Comparison of ENCODE assay signal across 10 cellular contexts in genomic region chr22:26648761-26649363, GRCh38. TPM values are rescaled to one million over a fixed set of nuclear protein-coding genes. Genes with fewer than 3 reads are reported as not detected.
DNase-seq lines count a peak whose midpoint lies in the region; ATAC-seq, FAIRE-seq and TF ChIP-seq lines count a peak whose summit lies in the region.
"Had no signal": no experiment of that assay in that cellular context is flagged by ENCODE, and none has a peak within 500 bp of the region (broad histone marks: within the 10 kb centered on the region; RNA-seq: fewer than 3 reads in every experiment).

No MANE protein-coding gene starts in this region.

- no peak for FAIRE-seq in GM12892 (lab: Jason Lieb, UNC)

- H3K4me3 Mint-ChIP-seq in CD14-positive monocyte (peak overlapping the region; percentile 37 to 83), glutamatergic neuron (ENCODE audit: unreplicated experiment) (peak overlapping the region; percentile 67)

- H3K9me3 ChIP-seq in DND-41 (ENCODE audit: insufficient read depth, low read length, severe bottlenecking) (no peaks in the 10 kb centered on the region), testis (no peaks in the 10 kb centered on the region), tibial artery (no peaks in the 10 kb centered on the region)

- H3K4me3 ChIP-seq in DND-41 (ENCODE audit: low read depth in 1 of 2, low read length in 2 of 2) (no peak overlapping the region), testis (no peak overlapping the region), tibial artery (no peak overlapping the region)

- no peaks in the 10 kb centered on the region for H3K79me2 ChIP-seq in DND-41 (ENCODE audit: insufficient read depth, low read length)

- no peaks in the 10 kb centered on the region for H4K20me1 ChIP-seq in DND-41 (ENCODE audit: insufficient read depth, low read length)

- no peaks in the 10 kb centered on the region for H3K36me3 ChIP-seq in DND-41 (ENCODE audit: insufficient read depth, low read length)
- H3K36me3 ChIP-seq in testis (ENCODE audit: low read depth, missing control alignments) = no peaks in the 10 kb centered on the region
- no peaks in the 10 kb centered on the region for H3K36me3 ChIP-seq in tibial artery

- no peak for ATAC-seq in DND-41 (ENCODE audit: insufficient read depth, low read depth)

- peaks cover 58% of the 10 kb centered on the region for H3K4me1 Mint-ChIP-seq in CD14-positive monocyte
- H3K4me1 Mint-ChIP-seq in glutamatergic neuron (ENCODE audit: low read depth, unreplicated experiment) = peaks cover 42% of the 10 kb centered on the region

- H3K27ac Mint-ChIP-seq in CD14-positive monocyte (peak overlapping the region; percentile 72 to 92 (median 87)), glutamatergic neuron (ENCODE audit: unreplicated experiment) (peak overlapping the region; percentile 92)
- H3K27ac Mint-ChIP-seq: progenitor cell of endocrine pancreas had no signal

- no peak overlapping the region for H3K9ac ChIP-seq in DND-41 (ENCODE audit: low read depth, low read length)

- no peak overlapping the region for H2AFZ ChIP-seq in DND-41 (ENCODE audit: low read depth, low read length)

- WGBS in testis, 2 donors = 65% methylated on average over 4 of the region's 4 CpGs

- H3K27ac ChIP-seq in DND-41 (ENCODE audit: low read length) (peak overlapping the region; percentile 59; the same call in 1 of the 2 replicates), testis (no peak overlapping the region), tibial artery (no peak overlapping the region)

- H3K9me3 Mint-ChIP-seq in CD14-positive monocyte = no peaks in the 10 kb centered on the region
- peaks cover 29% of the 10 kb centered on the region for H3K9me3 Mint-ChIP-seq in glutamatergic neuron (ENCODE audit: unreplicated experiment)

- H3K27me3 ChIP-seq in DND-41 (ENCODE audit: insufficient read depth, low read length, poor library complexity) (peaks cover 5% of the 10 kb centered on the region), testis (no peaks in the 10 kb centered on the region), tibial artery (peaks cover 0 to 58% of the 10 kb centered on the region in 2 donors)

- peaks cover 0 to 6% (median 1%) of the 10 kb centered on the region in 3 donors for H3K27me3 Mint-ChIP-seq in CD14-positive monocyte (ENCODE audit: low read depth in 3 of 3)
- H3K27me3 Mint-ChIP-seq in glutamatergic neuron (ENCODE audit: unreplicated experiment) = peaks cover 21% of the 10 kb centered on the region

- H3K36me3 Mint-ChIP-seq in CD14-positive monocyte (no peaks in the 10 kb centered on the region), glutamatergic neuron (ENCODE audit: unreplicated experiment) (no peaks in the 10 kb centered on the region)

- H3K4me2 ChIP-seq in DND-41 (ENCODE audit: insufficient read depth, low read length) = no peak overlapping the region

- intact Hi-C loops in CD14-positive monocyte (cut with micrococcal nuclease) = no loop called here
- intact Hi-C loops in testis (cut with DNase I; ENCODE audit: low total_unique reads) = no loop called here
- intact Hi-C loops in tibial artery (cut with DNase I; ENCODE audit: low total_unique reads) = no loop called here

- peaks cover 41% of the 10 kb centered on the region for H3K4me1 ChIP-seq in DND-41 (ENCODE audit: insufficient read depth, low read length)
- H3K4me1 ChIP-seq in testis = no peaks in the 10 kb centered on the region
- H3K4me1 ChIP-seq in tibial artery = peaks cover 0 to 8% (median 3%) of the 10 kb centered on the region in 4 donors

- TF ChIP-seq CTCF in CD14-positive monocyte (IDR thresholded peaks at IDR 0.05) = no peak
- no peak for TF ChIP-seq CTCF in DND-41 (IDR thresholded peaks at IDR 0.05; ENCODE audit: borderline replicate concordance, extremely low read depth, low read length, poor library complexity, severe bottlenecking)
- no peak for TF ChIP-seq CTCF in glutamatergic neuron (IDR thresholded peaks at IDR 0.05; ENCODE audit: partially characterized antibody, unreplicated experiment)
- TF ChIP-seq CTCF in testis (IDR thresholded peaks at IDR 0.05) = no peak
- TF ChIP-seq CTCF in tibial artery (IDR thresholded peaks at IDR 0.05) = no peak

- DNase-seq in CD14-positive monocyte (ENCODE audit: low spot score) (no peak), DND-41 (no peak), SK-N-DZ (ENCODE audit: low spot score) (peak; percentile 56), glutamatergic neuron (no peak), testis (no peak), GM12892 (ENCODE audit: insufficient read length) (no peak), HK-2 (ENCODE audit: unreplicated experiment) (no peak), tibial artery (no peak)

- TF ChIP-seq POLR2A in testis (IDR thresholded peaks at IDR 0.05) (no peak), GM12892 (IDR thresholded peaks at IDR 0.05; ENCODE audit: low read depth, low read length) (no peak)

RNA-seq across cellular contexts. Expression of gene MIAT, which starts 8.5 kb away (rescaled TPM):
- polyA plus RNA-seq in CD14-positive monocyte = under 1 TPM; 0.02 to 0.03 TPM
- polyA plus RNA-seq in SK-N-DZ (2014; cell fraction: cytosol; rRNA removed) = 53.7 and 94.7 TPM in 2 replicates
- polyA plus RNA-seq in SK-N-DZ (2014; cell fraction: nucleus; rRNA removed) = 509 and 691 TPM in 2 replicates
- total RNA-seq in glutamatergic neuron (ENCODE audit: unreplicated experiment) = 1,100 TPM
- total RNA-seq in testis = 1 to 10 TPM; 2.4 to 3.3 TPM
- polyA plus RNA-seq in testis (ENCODE audit: insufficient read depth, low read depth, low replicate concordance) = 1.7 TPM
- polyA plus RNA-seq in GM12892 (2012; ENCODE audit: missing spikeins) = 10.0 TPM

RNA-seq across cellular contexts. Expression of gene CRYBA4, which starts 27.1 kb away (rescaled TPM):
- polyA plus RNA-seq in CD14-positive monocyte (not detected), testis (ENCODE audit: insufficient read depth, low read depth, low replicate concordance) (2.6 TPM)
- polyA plus RNA-seq in SK-N-DZ (2014; cell fraction: cytosol; rRNA removed) = not detected in 2 replicates
- polyA plus RNA-seq in SK-N-DZ (2014; cell fraction: nucleus; rRNA removed) = not detected in 2 replicates
- total RNA-seq in glutamatergic neuron (ENCODE audit: unreplicated experiment) (not detected), testis (1 to 10 TPM in 1 of 2 donors, under 1 TPM in 1; 0.93 to 2.3 TPM)
- not detected for polyA plus RNA-seq in GM12892 (2012; ENCODE audit: missing spikeins)
- total RNA-seq: progenitor cell of endocrine pancreas had no signal

RNA-seq across cellular contexts. Expression of gene CRYBB1, which starts 31.0 kb away (rescaled TPM):
- 1 to 10 TPM in 1 of 2 donors, under 1 TPM in 1; 0.78 to 1.6 TPM for polyA plus RNA-seq in CD14-positive monocyte
- 0.50 and 1.3 TPM in 2 replicates for polyA plus RNA-seq in SK-N-DZ (2014; cell fraction: cytosol; rRNA removed)
- 0.14 and 0.35 TPM in 2 replicates for polyA plus RNA-seq in SK-N-DZ (2014; cell fraction: nucleus; rRNA removed)
- total RNA-seq in glutamatergic neuron (ENCODE audit: unreplicated experiment) = not detected
- total RNA-seq in testis = not detected
- polyA plus RNA-seq in testis (ENCODE audit: insufficient read depth, low read depth, low replicate concordance) = 0.80 TPM
- polyA plus RNA-seq in GM12892 (2012; ENCODE audit: missing spikeins) = not detected
- total RNA-seq: progenitor cell of endocrine pancreas, SK-MEL-5 had no signal

RNA-seq across cellular contexts. Expression of gene TPST2, which starts 58.9 kb away (rescaled TPM):
- polyA plus RNA-seq in CD14-positive monocyte (10 to 100 TPM; 62.8 to 69.5 TPM), testis (ENCODE audit: insufficient read depth, low read depth, low replicate concordance) (32.8 TPM)
- 22.5 and 24.2 TPM in 2 replicates for polyA plus RNA-seq in SK-N-DZ (2014; cell fraction: cytosol; rRNA removed)
- polyA plus RNA-seq in SK-N-DZ (2014; cell fraction: nucleus; rRNA removed) = 16.5 and 17.6 TPM in 2 replicates
- total RNA-seq in glutamatergic neuron (ENCODE audit: unreplicated experiment) (10.6 TPM), testis (100 to 1,000 TPM; 169 to 218 TPM)
- 12.9 TPM for polyA plus RNA-seq in GM12892 (2012; ENCODE audit: missing spikeins)

Comparison
In these comparisons a context has a peak if more than half of its experiments do, and no peak if none do; other contexts are left out.
1. RNA of gene MIAT, which starts 8.5 kb away (total RNA-seq): 1,100 TPM in glutamatergic neuron (single experiment); 2.4 to 3.3 TPM in testis; every median in the first group is over 100 times any median in the second.